Comparison of ENCODE assay signal across 8 cellular contexts in genomic region chr9:83920469-83920941, GRCh38. TPM values are rescaled to one million over a fixed set of nuclear protein-coding genes. Genes with fewer than 3 reads are reported as not detected.
DNase-seq lines count a peak whose midpoint lies in the region; ATAC-seq and TF ChIP-seq lines count a peak whose summit lies in the region.

No MANE protein-coding gene starts in this region.

- BruUV-seq in OCI-LY7 (replicated peaks; lab: Mats Ljungman, UMichigan), result TSS peak; percentile 69

- ATAC-seq in GM19397 (IDR thresholded peaks at IDR 0.05; ENCODE audit: unreplicated experiment) (peak; percentile 25), HG03442 (IDR thresholded peaks at IDR 0.05; ENCODE audit: unreplicated experiment) (peak; percentile 29), thoracic aorta (ENCODE audit: insufficient number of reproducible peaks, low FRiP score, low read depth) (peak; percentile 52)

- H3K4me1 ChIP-seq in OCI-LY7 (ENCODE audit: insufficient read depth, low read length, poor library complexity, severe bottlenecking) (peaks cover 22% of the 10 kb centered on the region), thoracic aorta (ENCODE audit: control insufficient read depth in 1 of 2, low read depth in 2 of 2) (peaks cover 0 to 8% of the 10 kb centered on the region in 2 donors)

- peak overlapping the region; percentile 80 for H3K4me3 ChIP-seq in OCI-LY7 (ENCODE audit: low read depth, low read length, poor library complexity, severe bottlenecking)
- H3K4me3 ChIP-seq in dorsolateral prefrontal cortex, result peak overlapping the region; percentile 56 to 93 (median 80)
- H3K4me3 ChIP-seq in thoracic aorta, result peak overlapping the region; percentile 98

- intact Hi-C loops in OCI-LY7 (cut with micrococcal nuclease; ENCODE audit: unreplicated experiment), result loop anchor here (2.0 kb wide), 3 partner anchors 104 to 300 kb away; partner anchors contain the start of gene GKAP1
- intact Hi-C loops in dorsolateral prefrontal cortex (cut with DNase I), result loop anchor here (2.0 to 5.0 kb wide), 4 partner anchors 60 to 342 kb away; partner anchors contain the start of genes HNRNPK (in 1 of the 2), IDNK (in 1 of the 2), RMI1 (in 1 of the 2) and UBQLN1 (in 1 of the 2)

- H3K9me3 ChIP-seq in OCI-LY7 (ENCODE audit: low read length) (no peaks in the 10 kb centered on the region), thoracic aorta (no peaks in the 10 kb centered on the region)

- H4K20me1 ChIP-seq in OCI-LY7 (ENCODE audit: insufficient read depth, low read length), result peaks cover 3% of the 10 kb centered on the region; the same call in 1 of the 2 replicates

- H3K27ac ChIP-seq in OCI-LY7 (ENCODE audit: low read depth, low read length, poor library complexity, severe bottlenecking), result peak overlapping the region; percentile 68
- H3K27ac ChIP-seq in dorsolateral prefrontal cortex, result peak overlapping the region in 50 of 59 donors; percentile 24 to 92 (median 82)
- H3K27ac ChIP-seq in thoracic aorta, result peak overlapping the region; percentile 87 to 96

- H3K36me3 ChIP-seq in OCI-LY7 (ENCODE audit: insufficient read depth, low read length), result no peaks in the 10 kb centered on the region
- no peaks in the 10 kb centered on the region for H3K36me3 ChIP-seq in thoracic aorta

- peak overlapping the region; percentile 73 for H3K4me2 ChIP-seq in OCI-LY7 (ENCODE audit: low read length)

- CTCF ChIA-PET in OCI-LY7 (lab: Charles Lee; ENCODE audit: unreplicated experiment), result no interaction called here

- H3K27me3 ChIP-seq in dorsolateral prefrontal cortex (no peaks in the 10 kb centered on the region), thoracic aorta (replicated peaks; ENCODE audit: insufficient read depth) (no peaks in the 10 kb centered on the region)

- H3K79me2 ChIP-seq in OCI-LY7 (ENCODE audit: insufficient read depth, low read depth, low read length), result peaks cover 3% of the 10 kb centered on the region; the same call in 1 of the 2 replicates

- DNase-seq in DMS53 (lab: John Stamatoyannopoulos, UW) (peak; percentile 79), OCI-LY7 (ENCODE audit: low spot score) (no peak), dorsolateral prefrontal cortex (peak in 5 of 10 donors; percentile 30 to 60 (median 44)), lung microvascular endothelial cell (ENCODE audit: low read depth in 2 of 2) (peak; percentile 46 to 60), thoracic aorta (ENCODE audit: low spot score) (no peak), kidney tubule cell (ENCODE audit: low spot score) (no peak)

- POLR2A ChIA-PET in OCI-LY7 (lab: Charles Lee), result interaction anchor here (0.6 to 1.5 kb wide), 3 partner anchors 29 to 299 kb away, joined by 3 to 4 read pairs (median 4); no protein-coding TSS in a partner anchor

- no peaks in the 10 kb centered on the region for H3K9me2 ChIP-seq in OCI-LY7 (ENCODE audit: insufficient read depth, low read length)

- H2AFZ ChIP-seq in OCI-LY7 (ENCODE audit: low read length), result peak overlapping the region; percentile 98

- peak; percentile 75 for TF ChIP-seq CTCF in OCI-LY7 (conservative IDR thresholded peaks at IDR 0.05; ENCODE audit: low read length)
- TF ChIP-seq CTCF in dorsolateral prefrontal cortex (IDR thresholded peaks at IDR 0.05 in 54 of 56, conservative IDR thresholded peaks at IDR 0.05 in 2 of 56; ENCODE audit: low read depth in 1 of 56, partially characterized antibody in 56 of 56), result peak in 18 of 56 donors; percentile 1 to 38 (median 22)
- no peak for TF ChIP-seq CTCF in thoracic aorta (IDR thresholded peaks at IDR 0.05)

RNA-seq across cellular contexts. Expression of gene KIF27, which starts 0.7 kb away (rescaled TPM):
- 5.6 and 6.0 TPM in 2 replicates for total RNA-seq in OCI-LY7 (2014; rRNA removed; shearing (Covaris generic))
- 7.3 and 9.1 TPM in 2 replicates for total RNA-seq in OCI-LY7 (2022)
- total RNA-seq in dorsolateral prefrontal cortex, result 10 to 100 TPM in 111 of 120 experiments, 1 to 10 TPM in 9; 6.9 to 17.8 (median 12.2) TPM
- total RNA-seq in lung microvascular endothelial cell, result 1.3 and 2.6 TPM in 2 replicates
- total RNA-seq in thoracic aorta, result 1 to 10 TPM; 2.3 to 4.3 TPM

RNA-seq across cellular contexts. Expression of gene HNRNPK, which starts 59.5 kb away (rescaled TPM):
- total RNA-seq in OCI-LY7 (2014; rRNA removed; shearing (Covaris generic)), result 592 and 700 TPM in 2 replicates
- 768 and 787 TPM in 2 replicates for total RNA-seq in OCI-LY7 (2022)
- total RNA-seq in dorsolateral prefrontal cortex, result 100 to 1,000 TPM; 193 to 445 (median 361) TPM
- total RNA-seq in lung microvascular endothelial cell, result 486 and 583 TPM in 2 replicates
- total RNA-seq in thoracic aorta, result 100 to 1,000 TPM; 326 to 392 TPM

Comparison
In these comparisons a context has a peak if more than half of its experiments do, and no peak if none do; other contexts are left out.
1. DNase-seq: peak in DMS53 (single experiment) and lung microvascular endothelial cell (2 of 2); none in OCI-LY7 (single experiment), thoracic aorta (single experiment) and kidney tubule cell (single experiment).
2. Peak in every context shown above with its lines, with median percentiles within 50 percentile points of each other: ATAC-seq, H3K27ac ChIP-seq and H3K4me3 ChIP-seq.